8 cellular contexts compared by ENCODE assay signal in the genomic region with DNA sequence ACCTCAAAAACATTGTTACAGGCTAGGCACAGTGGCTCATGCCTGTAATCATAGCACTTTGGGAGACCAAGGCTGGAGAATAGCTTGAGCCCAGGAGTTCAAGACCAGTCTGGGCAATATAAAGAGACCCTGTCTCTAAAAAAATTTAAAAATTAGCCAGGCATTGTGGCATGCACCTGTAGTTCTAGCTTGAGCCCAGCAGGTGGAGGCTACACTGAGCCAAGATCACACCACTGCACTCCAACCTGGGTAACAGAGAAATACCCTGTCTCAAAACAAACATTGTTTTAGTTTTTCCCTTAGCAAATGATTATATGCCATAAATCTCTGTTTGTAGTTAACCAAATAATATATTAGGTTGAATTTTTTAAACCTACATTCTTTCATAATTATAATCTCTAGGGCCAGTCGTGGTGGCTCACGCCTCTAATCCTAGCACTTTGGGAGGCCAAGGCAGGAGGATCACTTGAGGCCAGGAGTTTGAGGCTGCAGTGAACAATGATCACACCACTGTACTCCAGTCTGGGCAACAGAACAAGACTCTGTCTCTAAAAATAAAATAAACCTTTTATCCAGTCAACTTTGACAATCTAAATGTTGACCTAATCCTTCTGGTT. TPM values are rescaled to one million over a fixed set of nuclear protein-coding genes. Genes with fewer than 3 reads are reported as not detected.
A peak's percentile ranks its signal among the peaks of the same experiment; 100 is the strongest.
DNase-seq lines count a peak whose midpoint lies in the region; TF ChIP-seq lines count a peak whose summit lies in the region.

No MANE protein-coding gene starts in this region.

- H3K27me3 ChIP-seq in esophagus squamous epithelium, result no peaks in the 10 kb centered on the region

- no peak overlapping the region for H3K27ac ChIP-seq in esophagus squamous epithelium

- H3K4me3 ChIP-seq in esophagus squamous epithelium (no peak overlapping the region), retinal pigment epithelial cell (ENCODE audit: low read length) (no peak overlapping the region)

- TF ChIP-seq POLR2A in esophagus squamous epithelium (IDR thresholded peaks at IDR 0.05), result no peak

- no peaks in the 10 kb centered on the region for H3K36me3 ChIP-seq in esophagus squamous epithelium

- WGBS in esophagus squamous epithelium, 2 donors, result 92 to 100% methylated on average over 2 of the region's 2 CpGs

- no peaks in the 10 kb centered on the region for H3K9me3 ChIP-seq in esophagus squamous epithelium

- intact Hi-C loops in esophagus squamous epithelium (cut with DNase I), result no loop called here

- TF ChIP-seq CTCF in esophagus squamous epithelium (IDR thresholded peaks at IDR 0.05) (peak in 5 of 6 experiments; percentile 33 to 69 (median 61)), retinal pigment epithelial cell (conservative IDR thresholded peaks at IDR 0.05; ENCODE audit: low read depth, low read length) (peak; percentile 82)

- peak; percentile 30 for DNase-seq in activated CD8-positive, alpha-beta memory T cell treated with anti-CD3 and anti-CD28 coated beads, Interleukin-2, amount 50 U/mL, for 4 hours
- no peak for DNase-seq in activated CD8-positive, alpha-beta memory T cell treated with anti-CD3 and anti-CD28 coated beads for 24 hours
- peak; percentile 43 for DNase-seq in HT-29 (ENCODE audit: low spot score)
- DNase-seq in activated CD4-positive, alpha-beta T cell treated with anti-CD3 and anti-CD28 coated beads for 1 hour, result peak; percentile 13
- DNase-seq in esophagus squamous epithelium (lab: John Stamatoyannopoulos, UW), result no peak
- DNase-seq in retinal pigment epithelial cell (ENCODE audit: low read depth), result no peak
- DNase-seq in germinal center (ENCODE audit: low spot score), result no peak
- no peak for DNase-seq in AG08396 (ENCODE audit: low spot score)

- H3K4me1 ChIP-seq in esophagus squamous epithelium, result no peaks in the 10 kb centered on the region

RNA-seq across cellular contexts. Expression of a gene that starts 13.3 kb away (rescaled TPM):
- total RNA-seq in HT-29 (2014; rRNA removed; shearing (Covaris generic)), result 5.8 and 6.1 TPM in 2 replicates
- 10 to 100 TPM in 3 of 4 donors, 1 to 10 TPM in 1; 9.3 to 26.7 (median 15.0) TPM for total RNA-seq in esophagus squamous epithelium

Comparison
In these comparisons a context has a peak if more than half of its experiments do, and no peak if none do; other contexts are left out.
1. DNase-seq: peak in activated CD8-positive, alpha-beta memory T cell treated with anti-CD3 and anti-CD28 coated beads, Interleukin-2, amount 50 U/mL, for 4 hours (single experiment), HT-29 (single experiment) and activated CD4-positive, alpha-beta T cell treated with anti-CD3 and anti-CD28 coated beads for 1 hour (single experiment); none in activated CD8-positive, alpha-beta memory T cell treated with anti-CD3 and anti-CD28 coated beads for 24 hours (single experiment), esophagus squamous epithelium (single experiment), retinal pigment epithelial cell (single experiment), germinal center (single experiment) and AG08396 (single experiment).